In the genomic region with DNA sequence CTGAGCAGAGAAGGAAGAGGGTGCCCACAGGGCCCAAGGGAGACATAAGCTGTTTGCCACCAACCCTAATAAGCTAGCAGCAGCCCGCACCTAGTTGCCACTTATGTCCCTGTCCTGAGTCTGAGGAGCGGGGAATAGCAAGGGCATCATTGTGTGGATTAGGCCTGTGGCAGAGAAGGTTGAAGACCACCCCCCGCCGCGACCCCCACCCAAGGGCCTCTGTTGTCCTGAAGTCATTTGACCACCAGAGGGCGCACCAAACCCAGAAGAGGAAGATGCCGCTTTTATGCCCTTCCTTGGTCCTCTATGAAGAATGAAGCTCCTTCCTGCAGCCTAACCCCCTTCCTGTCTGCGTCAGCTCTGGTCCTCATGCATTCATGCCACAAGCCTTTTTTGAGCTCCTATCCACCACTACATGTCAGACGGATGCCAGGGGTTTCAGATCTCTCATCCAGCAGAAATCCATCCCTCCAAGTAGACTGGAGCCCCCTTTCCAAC, we compare ENCODE assay signal across 9 cellular contexts. TPM values are rescaled to one million over a fixed set of nuclear protein-coding genes. Genes with fewer than 3 reads are reported as not detected.
DNase-seq lines count a peak whose midpoint lies in the region; ATAC-seq, FAIRE-seq and TF ChIP-seq lines count a peak whose summit lies in the region.
"Had no signal": no experiment of that assay in that cellular context is flagged by ENCODE, and none has a peak within 500 bp of the region (broad histone marks: within the 10 kb centered on the region; RNA-seq: fewer than 3 reads in every experiment).

No MANE protein-coding gene starts in this region.

- H3K27me3 ChIP-seq in AG04450 (ENCODE audit: control insufficient read depth, insufficient read depth, low read length) = peaks cover 52% of the 10 kb centered on the region
- H3K27me3 ChIP-seq in HepG2 (ENCODE audit: control insufficient read depth in 1 of 2, insufficient read depth in 2 of 2, low read length in 2 of 2) = peaks cover 4 to 16% of the 10 kb centered on the region in 2 experiments; a peak in 3 of 5 replicates

- no peaks in the 10 kb centered on the region for H3K36me3 Mint-ChIP-seq in activated CD4-positive, alpha-beta T cell treated with anti-CD3 and anti-CD28 coated beads for 36 hours (ENCODE audit: low read depth)

- no peaks in the 10 kb centered on the region for H3K79me2 ChIP-seq in HepG2 (ENCODE audit: insufficient read depth, low read length)

- peak; percentile 81 for ATAC-seq in activated CD4-positive, alpha-beta T cell treated with anti-CD3 and anti-CD28 coated beads for 36 hours
- ATAC-seq in HepG2 = no peak
- no peak for ATAC-seq in HG02973 (IDR thresholded peaks at IDR 0.05; ENCODE audit: unreplicated experiment)

- peaks cover 21% of the 10 kb centered on the region for H3K27me3 Mint-ChIP-seq in activated CD4-positive, alpha-beta T cell treated with anti-CD3 and anti-CD28 coated beads for 36 hours

- POLR2A ChIA-PET in AG04450 (lab: Yijun Ruan, JAX) (interaction anchor here (0.9 to 1.7 kb wide), 4 partner anchors 60 to 185 kb away, joined by 3 to 15 read pairs (median 4); partner anchors contain the start of gene SMG5), HepG2 (lab: Yijun Ruan, JAX) (interaction anchor here (1.3 to 12.6 kb wide), 10 partner anchors 9 to 116 kb away, joined by 3 to 189 read pairs (median 8); partner anchors contain the start of genes RHBG and SMG5)
- POLR2A ChIA-PET in activated CD4-positive, alpha-beta T cell treated with anti-CD3 and anti-CD28 coated beads for 36 hours (lab: Charles Lee) = interaction anchor here (1.0 to 1.8 kb wide), 4 partner anchors 60 to 263 kb away, joined by 3 to 8 read pairs (median 3); partner anchors contain the start of gene NAXE

- no peaks in the 10 kb centered on the region for H3K9me3 ChIP-seq in AG04450 (ENCODE audit: control insufficient read depth, insufficient read depth, low read length)
- no peaks in the 10 kb centered on the region for H3K9me3 ChIP-seq in HepG2 (ENCODE audit: low read length)

- TF ChIP-seq EP300 in HepG2 (IDR thresholded peaks at IDR 0.05; ENCODE audit: low read depth in 2 of 2, low read length in 2 of 2) (no peak), HepG2 (CRISPR knock-in tag; IDR thresholded peaks at IDR 0.05; ENCODE audit: borderline replicate concordance) (no peak)

- TF ChIP-seq POLR2A in HepG2 (IDR thresholded peaks at IDR 0.05; ENCODE audit: insufficient read depth in 1 of 2, low read depth in 2 of 2, low read length in 2 of 2) = peak in 1 of 2 experiments; percentile 59; a peak in 3 of 4 replicates

- no peak overlapping the region for H3K27ac ChIP-seq in AG04450 (ENCODE audit: low read depth, low read length)
- H3K27ac ChIP-seq in HepG2 (ENCODE audit: extremely low read length, insufficient read depth, low read length) = no peak overlapping the region

- H3K4me1 ChIP-seq in HepG2 (ENCODE audit: insufficient read depth, low read length) = peaks cover 32% of the 10 kb centered on the region

- peak; percentile 89 for TF ChIP-seq CTCF in AG04450 (IDR thresholded peaks at IDR 0.05; ENCODE audit: low read depth, low read length)
- peak; percentile 89 for TF ChIP-seq CTCF in HepG2 (CRISPR knock-in tag; IDR thresholded peaks at IDR 0.05)

- FAIRE-seq in HepG2 (lab: Jason Lieb, UNC) = no peak

- in situ Hi-C loops in HepG2 (cut with HindIII; ENCODE audit: extremely low pct_ligation_motif_present, low pct_unique_long_range_greater_than_20kb) = loop anchor here (5.0 kb wide), 1 partner anchor 52 kb away; no protein-coding TSS in a partner anchor

- intact Hi-C loops in activated CD4-positive, alpha-beta T cell treated with anti-CD3 and anti-CD28 coated beads for 36 hours (cut with DNase I, micrococcal nuclease) = loop anchor here (1.0 to 2.0 kb wide), 4 partner anchors 59 to 223 kb away; no protein-coding TSS in a partner anchor
- intact Hi-C loops in HepG2 (cut with micrococcal nuclease; ENCODE audit: unreplicated experiment) = loop anchor here (1.0 kb wide), 1 partner anchor 59 kb away; no protein-coding TSS in a partner anchor

- TF ChIP-seq RAD21 in HepG2 (CRISPR knock-in tag; IDR thresholded peaks at IDR 0.05) = peak; percentile 80

- H3K4me3 Mint-ChIP-seq in activated CD4-positive, alpha-beta T cell treated with anti-CD3 and anti-CD28 coated beads for 36 hours = no peak overlapping the region

- CTCF ChIA-PET in AG04450 (lab: Charles Lee) (interaction anchor here (0.5 to 11.0 kb wide), 85 partner anchors 9 to 673 kb away, joined by 3 to 445 read pairs (median 6); partner anchors contain the start of genes CCT3, HAPLN2, NAXE and SMG5), HepG2 (lab: Yijun Ruan, JAX; ENCODE audit: low intra/inter-chr PET ratio, low total read pairs) (interaction anchor here (1.1 to 5.4 kb wide), 4 partner anchors 29 to 94 kb away, joined by 3 to 76 read pairs (median 6); no protein-coding TSS in a partner anchor)
- CTCF ChIA-PET in activated CD4-positive, alpha-beta T cell treated with anti-CD3 and anti-CD28 coated beads for 36 hours (lab: Charles Lee) = interaction anchor here (0.6 to 5.7 kb wide), 58 partner anchors 9 to 391 kb away, joined by 3 to 264 read pairs (median 5); partner anchors contain the start of genes MEF2D, NAXE and RHBG

- no peak overlapping the region for H3K27ac Mint-ChIP-seq in activated CD4-positive, alpha-beta T cell treated with anti-CD3 and anti-CD28 coated beads for 36 hours

- BruUV-seq in HepG2 (replicated peaks; lab: Mats Ljungman, UMichigan) = no TSS peak

- H3K4me2 ChIP-seq in HepG2 (ENCODE audit: low read depth, low read length) = no peak overlapping the region

- peaks cover 5% of the 10 kb centered on the region for H3K4me1 Mint-ChIP-seq in activated CD4-positive, alpha-beta T cell treated with anti-CD3 and anti-CD28 coated beads for 36 hours

- WGBS in HepG2 (ENCODE audit: low lambda C conversion rate) = 67% methylated on average over 6 of the region's 9 CpGs

- DNase-seq in AG04450 (ENCODE audit: low read depth, low spot score) (peak; percentile 33), H4 (ENCODE audit: low spot score) (peak; percentile 60), NCI-H510A treated with DMSO at 0.1 percent for 48 hours (lab: John Stamatoyannopoulos, UW) (peak; percentile 77), cerebellum (ENCODE audit: low spot score) (peak; percentile 84), HepG2 (ENCODE audit: low spot score) (peak; percentile 55)
- peak; percentile 87 for DNase-seq in activated CD4-positive, alpha-beta T cell treated with anti-CD3 and anti-CD28 coated beads for 36 hours
- peak; percentile 34 to 67 (median 46) for DNase-seq in stimulated activated CD4-positive, alpha-beta T cell treated with anti-CD3 and anti-CD28 coated beads, TNF-alpha, amount 100 ng/mL, for 48 hours (ENCODE audit: low read depth in 3 of 3)

- no peaks in the 10 kb centered on the region; the same call in 1 of the 2 replicates for H4K20me1 ChIP-seq in HepG2 (ENCODE audit: insufficient read depth, low read length)

- no peaks in the 10 kb centered on the region for H3K9me3 Mint-ChIP-seq in activated CD4-positive, alpha-beta T cell treated with anti-CD3 and anti-CD28 coated beads for 36 hours (ENCODE audit: low read depth)

- no peak overlapping the region for H2AFZ ChIP-seq in HepG2 (ENCODE audit: low read length)

- peaks cover 19 to 37% of the 10 kb centered on the region in 2 experiments for H3K36me3 ChIP-seq in HepG2 (replicated peaks in 1 of 2; ENCODE audit: control insufficient read depth in 1 of 2, insufficient read depth in 2 of 2, low read length in 2 of 2)

- H3K9ac ChIP-seq in HepG2 (ENCODE audit: insufficient read depth, low read depth, low read length) = no peak overlapping the region

- H3K4me3 ChIP-seq in AG04450 (ENCODE audit: low read depth, low read length) = no peak overlapping the region
- H3K4me3 ChIP-seq in HepG2 (replicated peaks in 1 of 3; ENCODE audit: insufficient read depth in 1 of 3, low read depth in 2 of 3, low read length in 3 of 3) = no peak overlapping the region

RNA-seq across cellular contexts. Expression of gene RHBG, which starts 16.6 kb away (rescaled TPM):
- polyA plus RNA-seq in AG04450 (2011; rRNA removed) (not detected in 2 replicates), HepG2 (2011; rRNA removed) (61.8 and 90.0 TPM in 2 replicates)
- polyA minus RNA-seq in AG04450 (2011; rRNA and poly(A)+ RNA removed) = not detected in 2 replicates
- total RNA-seq in H4 (2014; rRNA removed; shearing (Covaris generic)) = 0.06 TPM in 1 of 2 replicates, not detected in the other
- not detected for total RNA-seq in activated CD4-positive, alpha-beta T cell treated with anti-CD3 and anti-CD28 coated beads for 36 hours
- total RNA-seq in cerebellum (0.73 TPM), HepG2 (2016; rRNA removed; fragmentation: Illumina TruSeq; extraction: Trizol) (19.9 and 73.5 TPM in 2 replicates)
- 27.1 and 27.2 TPM in 2 replicates for total RNA-seq in HepG2 (2016; cell fraction: cytosol; rRNA removed; fragmentation: Illumina TruSeq; extraction: Trizol; ENCODE audit: low read depth)
- 19.0 and 70.7 TPM in 2 replicates for total RNA-seq in HepG2 (2016; cell fraction: insoluble cytoplasmic fraction; rRNA removed; fragmentation: Illumina TruSeq; extraction: Trizol)
- total RNA-seq in HepG2 (2016; cell fraction: membrane; rRNA removed; fragmentation: Illumina TruSeq; extraction: Trizol) = 28.4 and 29.7 TPM in 2 replicates
- total RNA-seq in HepG2 (2016; cell fraction: nucleus; rRNA removed; fragmentation: Illumina TruSeq; extraction: Trizol) = 120 and 140 TPM in 2 replicates
- 15.8 and 22.5 TPM in 2 replicates for polyA plus RNA-seq in HepG2 (2011; cell fraction: cytosol; rRNA removed)
- 518 and 570 TPM in 2 replicates for polyA plus RNA-seq in HepG2 (2011; cell fraction: nucleus; rRNA removed)
- polyA plus RNA-seq in HepG2 (2012) = 48.2 and 62.5 TPM in 2 replicates
- polyA plus RNA-seq in HepG2 (2016; cell fraction: cytosol; fragmentation: Illumina TruSeq; extraction: Trizol; ENCODE audit: low read depth) = 19.4 and 21.4 TPM in 2 replicates
- 25.1 and 33.6 TPM in 2 replicates for polyA plus RNA-seq in HepG2 (2016; cell fraction: insoluble cytoplasmic fraction; fragmentation: Illumina TruSeq; extraction: Trizol; ENCODE audit: low read depth)
- 30.5 and 32.9 TPM in 2 replicates for polyA plus RNA-seq in HepG2 (2016; cell fraction: membrane; fragmentation: Illumina TruSeq; extraction: Trizol; ENCODE audit: low read depth)
- polyA plus RNA-seq in HepG2 (2016; cell fraction: nucleus; fragmentation: Illumina TruSeq; extraction: Trizol; ENCODE audit: insufficient read depth, low read depth) = 499 and 532 TPM in 2 replicates
- polyA minus RNA-seq in HepG2 (2011; rRNA and poly(A)+ RNA removed; ENCODE audit: low replicate concordance) = 63.5 TPM in 1 of 2 replicates, not detected in the other
- 7.9 and 12.7 TPM in 2 replicates for polyA minus RNA-seq in HepG2 (2011; cell fraction: cytosol; rRNA and poly(A)+ RNA removed)
- 124 and 143 TPM in 2 replicates for polyA minus RNA-seq in HepG2 (2011; cell fraction: nucleus; rRNA and poly(A)+ RNA removed)
- total RNA-seq: subcutaneous adipose tissue had no signal

RNA-seq across cellular contexts. Expression of gene TSACC, which starts 47.3 kb away (rescaled TPM):
- polyA plus RNA-seq in AG04450 (2011; rRNA removed) (0.27 and 0.48 TPM in 2 replicates), HepG2 (2011; rRNA removed) (1.5 and 1.6 TPM in 2 replicates)
- not detected in 2 replicates for polyA minus RNA-seq in AG04450 (2011; rRNA and poly(A)+ RNA removed)
- total RNA-seq in H4 (2014; rRNA removed; shearing (Covaris generic)) = 0.23 and 0.39 TPM in 2 replicates
- under 1 TPM; 0.25 to 0.83 TPM for total RNA-seq in activated CD4-positive, alpha-beta T cell treated with anti-CD3 and anti-CD28 coated beads for 36 hours
- total RNA-seq in cerebellum (not detected), HepG2 (2016; rRNA removed; fragmentation: Illumina TruSeq; extraction: Trizol) (1.6 and 2.6 TPM in 2 replicates)
- 3.1 and 3.2 TPM in 2 replicates for total RNA-seq in HepG2 (2016; cell fraction: cytosol; rRNA removed; fragmentation: Illumina TruSeq; extraction: Trizol; ENCODE audit: low read depth)
- 1.7 and 2.4 TPM in 2 replicates for total RNA-seq in HepG2 (2016; cell fraction: insoluble cytoplasmic fraction; rRNA removed; fragmentation: Illumina TruSeq; extraction: Trizol)
- 1.8 and 4.6 TPM in 2 replicates for total RNA-seq in HepG2 (2016; cell fraction: membrane; rRNA removed; fragmentation: Illumina TruSeq; extraction: Trizol)
- total RNA-seq in HepG2 (2016; cell fraction: nucleus; rRNA removed; fragmentation: Illumina TruSeq; extraction: Trizol) = 1.3 and 1.8 TPM in 2 replicates
- polyA plus RNA-seq in HepG2 (2011; cell fraction: cytosol; rRNA removed) = 2.1 and 3.4 TPM in 2 replicates
- polyA plus RNA-seq in HepG2 (2011; cell fraction: nucleus; rRNA removed) = 0.64 and 1.1 TPM in 2 replicates
- polyA plus RNA-seq in HepG2 (2012) = 1.0 and 1.6 TPM in 2 replicates
- 3.0 and 3.7 TPM in 2 replicates for polyA plus RNA-seq in HepG2 (2016; cell fraction: cytosol; fragmentation: Illumina TruSeq; extraction: Trizol; ENCODE audit: low read depth)
- polyA plus RNA-seq in HepG2 (2016; cell fraction: insoluble cytoplasmic fraction; fragmentation: Illumina TruSeq; extraction: Trizol; ENCODE audit: low read depth) = 2.9 and 3.8 TPM in 2 replicates
- polyA plus RNA-seq in HepG2 (2016; cell fraction: membrane; fragmentation: Illumina TruSeq; extraction: Trizol; ENCODE audit: low read depth) = 3.6 and 4.2 TPM in 2 replicates
- 1.3 TPM in 1 of 2 replicates, not detected in the other for polyA plus RNA-seq in HepG2 (2016; cell fraction: nucleus; fragmentation: Illumina TruSeq; extraction: Trizol; ENCODE audit: insufficient read depth, low read depth)
- polyA minus RNA-seq in HepG2 (2011; rRNA and poly(A)+ RNA removed; ENCODE audit: low replicate concordance) = 0.88 and 2.1 TPM in 2 replicates
- polyA minus RNA-seq in HepG2 (2011; cell fraction: cytosol; rRNA and poly(A)+ RNA removed) = not detected in 2 replicates
- 1.3 TPM in 1 of 2 replicates, not detected in the other for polyA minus RNA-seq in HepG2 (2011; cell fraction: nucleus; rRNA and poly(A)+ RNA removed)
- total RNA-seq: subcutaneous adipose tissue had no signal

RNA-seq across cellular contexts. Expression of gene CCT3, which starts 47.5 kb away (rescaled TPM):
- polyA plus RNA-seq in AG04450 (2011; rRNA removed) (314 and 359 TPM in 2 replicates), HepG2 (2011; rRNA removed) (301 and 319 TPM in 2 replicates)
- 292 and 314 TPM in 2 replicates for polyA minus RNA-seq in AG04450 (2011; rRNA and poly(A)+ RNA removed)
- 584 and 592 TPM in 2 replicates for total RNA-seq in H4 (2014; rRNA removed; shearing (Covaris generic))
- total RNA-seq in activated CD4-positive, alpha-beta T cell treated with anti-CD3 and anti-CD28 coated beads for 36 hours = 100 to 1,000 TPM; 297 to 406 TPM
- total RNA-seq in cerebellum (162 TPM), HepG2 (2016; rRNA removed; fragmentation: Illumina TruSeq; extraction: Trizol) (615 and 870 TPM in 2 replicates)
- total RNA-seq in HepG2 (2016; cell fraction: cytosol; rRNA removed; fragmentation: Illumina TruSeq; extraction: Trizol; ENCODE audit: low read depth) = 207 and 214 TPM in 2 replicates
- 624 and 897 TPM in 2 replicates for total RNA-seq in HepG2 (2016; cell fraction: insoluble cytoplasmic fraction; rRNA removed; fragmentation: Illumina TruSeq; extraction: Trizol)
- 301 and 320 TPM in 2 replicates for total RNA-seq in HepG2 (2016; cell fraction: membrane; rRNA removed; fragmentation: Illumina TruSeq; extraction: Trizol)
- total RNA-seq in HepG2 (2016; cell fraction: nucleus; rRNA removed; fragmentation: Illumina TruSeq; extraction: Trizol) = 255 and 260 TPM in 2 replicates
- 366 and 378 TPM in 2 replicates for polyA plus RNA-seq in HepG2 (2011; cell fraction: cytosol; rRNA removed)
- polyA plus RNA-seq in HepG2 (2011; cell fraction: nucleus; rRNA removed) = 96.9 and 114 TPM in 2 replicates
- 221 and 275 TPM in 2 replicates for polyA plus RNA-seq in HepG2 (2012)
- polyA plus RNA-seq in HepG2 (2016; cell fraction: cytosol; fragmentation: Illumina TruSeq; extraction: Trizol; ENCODE audit: low read depth) = 103 and 105 TPM in 2 replicates
- polyA plus RNA-seq in HepG2 (2016; cell fraction: insoluble cytoplasmic fraction; fragmentation: Illumina TruSeq; extraction: Trizol; ENCODE audit: low read depth) = 652 and 701 TPM in 2 replicates
- 159 and 175 TPM in 2 replicates for polyA plus RNA-seq in HepG2 (2016; cell fraction: membrane; fragmentation: Illumina TruSeq; extraction: Trizol; ENCODE audit: low read depth)
- 306 and 309 TPM in 2 replicates for polyA plus RNA-seq in HepG2 (2016; cell fraction: nucleus; fragmentation: Illumina TruSeq; extraction: Trizol; ENCODE audit: insufficient read depth, low read depth)
- polyA minus RNA-seq in HepG2 (2011; rRNA and poly(A)+ RNA removed; ENCODE audit: low replicate concordance) = 227 and 626 TPM in 2 replicates
- polyA minus RNA-seq in HepG2 (2011; cell fraction: cytosol; rRNA and poly(A)+ RNA removed) = 253 and 292 TPM in 2 replicates
- polyA minus RNA-seq in HepG2 (2011; cell fraction: nucleus; rRNA and poly(A)+ RNA removed) = 83.3 and 153 TPM in 2 replicates

Comparison
In these comparisons a context has a peak if more than half of its experiments do, and no peak if none do; other contexts are left out.
1. DNase-seq: peak in every context shown above with its lines; median percentile 87 in activated CD4-positive, alpha-beta T cell treated with anti-CD3 and anti-CD28 coated beads for 36 hours; 84 in cerebellum; 77 in NCI-H510A treated with DMSO at 0.1 percent for 48 hours; 60 in H4; 55 in HepG2; 46 in stimulated activated CD4-positive, alpha-beta T cell treated with anti-CD3 and anti-CD28 coated beads, TNF-alpha, amount 100 ng/mL, for 48 hours; 33 in AG04450.
2. RNA of gene RHBG, which starts 16.6 kb away (total RNA-seq): 19.0 to 140 TPM in HepG2; 0.73 TPM in cerebellum (single experiment), 0.06 TPM in H4 and not detected in activated CD4-positive, alpha-beta T cell treated with anti-CD3 and anti-CD28 coated beads for 36 hours; every median in the first group is over 10 times any median in the second.